ENCODE assay signal across 16 cellular contexts in genomic region chr5:144141581-144141980, GRCh38. TPM values are rescaled to one million over a fixed set of nuclear protein-coding genes. Genes with fewer than 3 reads are reported as not detected.
A peak's percentile ranks its signal among the peaks of the same experiment; 100 is the strongest.
DNase-seq lines count a peak whose midpoint lies in the region; ATAC-seq and TF ChIP-seq lines count a peak whose summit lies in the region.
"Had no signal": no experiment of that assay in that cellular context is flagged by ENCODE, and none has a peak within 500 bp of the region (broad histone marks: within the 10 kb centered on the region; RNA-seq: fewer than 3 reads in every experiment).

No MANE protein-coding gene starts in this region.

- H3K27me3 ChIP-seq in DOHH2 (ENCODE audit: control insufficient read depth, low read length) (no peaks in the 10 kb centered on the region), RWPE2 (ENCODE audit: insufficient read depth, poor library complexity, severe bottlenecking) (no peaks in the 10 kb centered on the region), mesendoderm (ENCODE audit: insufficient read depth, low read length, poor library complexity) (no peaks in the 10 kb centered on the region)
- H3K27me3 ChIP-seq: adrenal gland, left lung, stomach had no signal

- H4K8ac ChIP-seq in mesendoderm (ENCODE audit: low read depth, low read length), result no peak overlapping the region

- H3K23ac ChIP-seq in mesendoderm (ENCODE audit: low read length), result no peak overlapping the region

- WGBS in mesendoderm (ENCODE audit: extremely low coverage, insufficient coverage, low lambda C conversion rate), result no CpG with 5 or more reads among the region's 2 CpGs

- H3K4me3 Mint-ChIP-seq in HFFc6, result no peak overlapping the region

- no peaks in the 10 kb centered on the region for H3K9me2 ChIP-seq in DOHH2 (replicated peaks; ENCODE audit: control insufficient read depth, low read length)

- no peak overlapping the region for H2AK5ac ChIP-seq in mesendoderm (ENCODE audit: low read length)

- no peaks in the 10 kb centered on the region for H4K20me1 ChIP-seq in DOHH2 (ENCODE audit: control insufficient read depth, insufficient read depth, low read depth, low read length)

- H3K4me1 Mint-ChIP-seq in HFFc6 (ENCODE audit: low read depth), result peaks cover 58% of the 10 kb centered on the region

- no peaks in the 10 kb centered on the region for H3K9me3 Mint-ChIP-seq in HFFc6
- H3K9me3 Mint-ChIP-seq: activated T-helper 2 cell treated with anti-CD3 and anti-CD28 coated beads, Interferon-gamma antibody, Interleukin-2, Interleukin-4, amounts not matched to agents 10 μg/mL and 5 μg/mL and 100 μg/mL, durations not matched to agents 14 hours and 24 hours and 36 hours had no signal

- H3K79me1 ChIP-seq in mesendoderm (ENCODE audit: low read length), result no peaks in the 10 kb centered on the region

- no peak overlapping the region for H4K5ac ChIP-seq in mesendoderm (ENCODE audit: low read length)

- H3K4me1 ChIP-seq in DOHH2 (ENCODE audit: control insufficient read depth, low read length) (peaks cover 17% of the 10 kb centered on the region), RWPE2 (ENCODE audit: insufficient read depth, poor library complexity, severe bottlenecking) (peaks cover 6% of the 10 kb centered on the region), mesendoderm (ENCODE audit: control insufficient read depth, low read depth, low read length) (no peaks in the 10 kb centered on the region)
- H3K4me1 ChIP-seq: adrenal gland had no signal

- H2BK5ac ChIP-seq in mesendoderm (ENCODE audit: low read length), result no peak overlapping the region

- no peak overlapping the region for H3K4ac ChIP-seq in mesendoderm (ENCODE audit: low read depth, low read length)

- H3K9ac ChIP-seq in mesendoderm (ENCODE audit: low read length), result no peak overlapping the region

- H3K36me3 ChIP-seq in DOHH2 (ENCODE audit: control insufficient read depth, low read length) (no peaks in the 10 kb centered on the region), RWPE2 (ENCODE audit: low read depth) (no peaks in the 10 kb centered on the region), mesendoderm (ENCODE audit: control insufficient read depth, insufficient read depth, low read length) (no peaks in the 10 kb centered on the region)
- H3K36me3 ChIP-seq: adrenal gland, left lung, stomach had no signal

- H3K27ac Mint-ChIP-seq in HFFc6, result peak overlapping the region; percentile 58; the same call in 1 of the 2 replicates
- H3K27ac Mint-ChIP-seq: activated T-helper 2 cell treated with anti-CD3 and anti-CD28 coated beads, Interferon-gamma antibody, Interleukin-2, Interleukin-4, amounts not matched to agents 10 μg/mL and 5 μg/mL and 100 μg/mL, durations not matched to agents 14 hours and 24 hours and 36 hours had no signal

- peak overlapping the region; percentile 30 for H3K18ac ChIP-seq in mesendoderm (ENCODE audit: low read length)

- no peak overlapping the region for H3K4me3 ChIP-seq in DOHH2 (ENCODE audit: low read length)
- H3K4me3 ChIP-seq in RWPE2 (ENCODE audit: severe bottlenecking), result no peak overlapping the region
- H3K4me3 ChIP-seq in mesendoderm (ENCODE audit: low read length), result no peak overlapping the region
- H3K4me3 ChIP-seq: adrenal gland, left lung, stomach had no signal

- no peaks in the 10 kb centered on the region for H3F3A ChIP-seq in DOHH2 (ENCODE audit: control insufficient read depth, insufficient read depth)

- TF ChIP-seq CTCF in DOHH2 (IDR thresholded peaks at IDR 0.05; ENCODE audit: low read depth, low read length, poor library complexity, severe bottlenecking) (no peak), HFFc6 (IDR thresholded peaks at IDR 0.05) (no peak), RWPE2 (IDR thresholded peaks at IDR 0.05; ENCODE audit: poor library complexity, severe bottlenecking) (no peak), GM20000 (IDR thresholded peaks at IDR 0.05; ENCODE audit: extremely low read depth, missing control alignments) (no peak)

- ATAC-seq in RWPE2 (ENCODE audit: low read depth) (peak; percentile 13; the same call in 1 of the 3 replicates), GM18867 (IDR thresholded peaks at IDR 0.05; ENCODE audit: unreplicated experiment) (no peak)

- H3K4me2 ChIP-seq in DOHH2 (ENCODE audit: low read length), result peak overlapping the region; percentile 45; the same call in 1 of the 2 replicates
- H3K4me2 ChIP-seq in mesendoderm (ENCODE audit: low read length), result no peak overlapping the region

- no peak overlapping the region for H2BK120ac ChIP-seq in mesendoderm (ENCODE audit: low read depth, low read length)

- H3K36me3 Mint-ChIP-seq in HFFc6 (ENCODE audit: low read depth), result no peaks in the 10 kb centered on the region

- no peak for DNase-seq in HFFc6
- no peak for DNase-seq in RWPE2 (ENCODE audit: low spot score)
- DNase-seq in mesendoderm, result peak; percentile 27
- no peak for DNase-seq in NCI-H1436 treated with DMSO at 0.1 percent for 48 hours (lab: John Stamatoyannopoulos, UW)
- DNase-seq in NCI-H187 treated with DMSO at 0.1 percent for 48 hours (lab: John Stamatoyannopoulos, UW), result no peak
- DNase-seq in GM20000 (ENCODE audit: low spot score), result no peak
- DNase-seq: adrenal gland; left lung; NCI-H1930; stimulated activated CD4-positive, alpha-beta T cell treated with anti-CD3 and anti-CD28 coated beads, Interleukin-2, amount 100 ng/mL, for 24 hours; stomach; T-helper 9 cell had no signal

- no peaks in the 10 kb centered on the region for H3K79me2 ChIP-seq in DOHH2 (ENCODE audit: control insufficient read depth, low read length)
- no peaks in the 10 kb centered on the region for H3K79me2 ChIP-seq in mesendoderm (ENCODE audit: control insufficient read depth, insufficient read depth, low read length)

- H3K56ac ChIP-seq in mesendoderm (ENCODE audit: low read length), result peak overlapping the region; percentile 32

- no peaks in the 10 kb centered on the region for H3K27me3 Mint-ChIP-seq in HFFc6 (ENCODE audit: insufficient read depth)

- H3K9me3 ChIP-seq in DOHH2 (ENCODE audit: control insufficient read depth, insufficient read depth, low read length), result no peaks in the 10 kb centered on the region
- no peaks in the 10 kb centered on the region for H3K9me3 ChIP-seq in RWPE2 (ENCODE audit: severe bottlenecking)
- H3K9me3 ChIP-seq: adrenal gland, left lung, stomach had no signal

- H3K27ac ChIP-seq in DOHH2 (ENCODE audit: low read depth, low read length) (no peak overlapping the region), RWPE2 (ENCODE audit: poor library complexity, severe bottlenecking) (no peak overlapping the region), mesendoderm (ENCODE audit: low read depth, low read length) (no peak overlapping the region)
- H3K27ac ChIP-seq: adrenal gland, epithelial cell of prostate, left lung, stomach had no signal

- no peak overlapping the region for H2BK15ac ChIP-seq in mesendoderm (replicated peaks; ENCODE audit: low read depth)

RNA-seq across cellular contexts. Expression of gene YIPF5, which starts 28.9 kb away (rescaled TPM):
- total RNA-seq in HFFc6 (2021; fragmentation: NEBNext Ultra II Directional; extraction: Animal tissue kit (Norgen Biotek cat#: 25700)), result 100 to 1,000 TPM; 147 to 170 (median 166) TPM
- 26.7 TPM for polyA plus RNA-seq in mesendoderm (2013, experiment 1 of 2)
- 26.9 TPM for polyA plus RNA-seq in mesendoderm (2013, experiment 2 of 2)

RNA-seq across cellular contexts. Expression of gene KCTD16, which starts 29.1 kb away (rescaled TPM):
- 1 to 10 TPM; 1.5 to 3.6 (median 3.0) TPM for total RNA-seq in HFFc6 (2021; fragmentation: NEBNext Ultra II Directional; extraction: Animal tissue kit (Norgen Biotek cat#: 25700))
- polyA plus RNA-seq in mesendoderm (2013, experiment 1 of 2), result 0.11 TPM
- polyA plus RNA-seq in mesendoderm (2013, experiment 2 of 2), result 0.10 TPM
- total RNA-seq: activated T-helper 2 cell treated with anti-CD3 and anti-CD28 coated beads, Interferon-gamma antibody, Interleukin-2, Interleukin-4, amounts not matched to agents 10 μg/mL and 5 μg/mL and 100 μg/mL, durations not matched to agents 14 hours and 24 hours and 36 hours had no signal
